Comparison of ENCODE assay signal across 8 cellular contexts in genomic region chr13:94601446-94602431, GRCh38. TPM values are rescaled to one million over a fixed set of nuclear protein-coding genes. Genes with fewer than 3 reads are reported as not detected.
DNase-seq lines count a peak whose midpoint lies in the region; FAIRE-seq and TF ChIP-seq lines count a peak whose summit lies in the region.

TSS of gene GPR180 (plus strand) at chr13:94601857. CDS start at chr13:94601928, 71 bp downstream.

- peaks cover 5 to 11% (median 8%) of the 10 kb centered on the region in 4 experiments for H3K27me3 ChIP-seq in H1 (replicated peaks in 1 of 4; ENCODE audit: control insufficient read depth in 3 of 4, extremely low read depth in 1 of 4, insufficient read depth in 3 of 4, low read length in 3 of 4)

- H2AK5ac ChIP-seq in H1 (ENCODE audit: low read depth, low read length) = no peak within 1 kb of the TSS

- TF ChIP-seq RAD21 in H1 (IDR thresholded peaks at IDR 0.05 in 1 of 2, conservative IDR thresholded peaks at IDR 0.05 in 1 of 2; ENCODE audit: low read depth in 2 of 2, low read length in 2 of 2) = no peak

- TF ChIP-seq EP300 in H1 (IDR thresholded peaks at IDR 0.05; ENCODE audit: borderline replicate concordance in 1 of 2, low read depth in 2 of 2, low read length in 2 of 2) = no peak

- no peak within 1 kb of the TSS for H2BK120ac ChIP-seq in H1 (replicated peaks; ENCODE audit: low read depth, low read length)

- no peak within 1 kb of the TSS for H3K14ac ChIP-seq in H1 (ENCODE audit: insufficient read length)

- H2BK12ac ChIP-seq in H1 (ENCODE audit: low read depth, low read length) = peak within 1 kb of the TSS; percentile 50; the same call in 1 of the 2 replicates

- peaks cover 4 to 8% of the 10 kb centered on the region in 2 experiments for H3K9me3 ChIP-seq in H1 (ENCODE audit: insufficient read depth in 2 of 2, low read depth in 1 of 2, low read length in 1 of 2)

- H4K5ac ChIP-seq in H1 (ENCODE audit: insufficient read length, low read depth, low read length) = peak within 1 kb of the TSS; percentile 84

- peaks cover 0 to 1% (median 0%) of the 10 kb centered on the region in 4 experiments; a peak in 2 of 7 replicates for H3K4me1 ChIP-seq in H1 (replicated peaks in 1 of 4; ENCODE audit: control insufficient read depth in 3 of 4, insufficient read depth in 4 of 4, low read length in 3 of 4)

- peak within 1 kb of the TSS; percentile 94 for H3K4ac ChIP-seq in H1 (replicated peaks; ENCODE audit: insufficient read length, low read depth, low read length)

- peak; percentile 99 for DNase-seq in COLO829 (ENCODE audit: low spot score)
- peak; percentile 96 for DNase-seq in GM20000 (ENCODE audit: low spot score)
- peak; percentile 84 for DNase-seq in HS-5 (ENCODE audit: low read depth)
- DNase-seq in NOMO-1 (lab: John Stamatoyannopoulos, UW; ENCODE audit: unreplicated experiment in 2 of 2) = peak; percentile 98 to 99
- peak; percentile 51 to 82 (median 68) for DNase-seq in activated CD8-positive, alpha-beta memory T cell treated with anti-CD3 and anti-CD28 coated beads for 48 hours (ENCODE audit: low read depth in 2 of 3, low spot score in 2 of 3)
- peak; percentile 87 to 99 for DNase-seq in H1 (ENCODE audit: low read depth in 1 of 2, low spot score in 2 of 2)
- DNase-seq in medulla oblongata (ENCODE audit: extremely low spot score) = peak; percentile 99
- DNase-seq in stimulated activated CD4-positive, alpha-beta T cell treated with anti-CD3 and anti-CD28 coated beads, TNF-alpha, amount 100 ng/mL, for 48 hours (ENCODE audit: low read depth in 3 of 3) = peak; percentile 80 to 90 (median 88)

- peak within 1 kb of the TSS; percentile 68; the same call in 1 of the 2 replicates for H2AFZ ChIP-seq in H1 (ENCODE audit: low read length)

- peak within 1 kb of the TSS; percentile 69 to 96 for H3K4me2 ChIP-seq in H1 (ENCODE audit: insufficient read depth in 1 of 2, low read depth in 2 of 2, low read length in 2 of 2)

- H3K18ac ChIP-seq in H1 (ENCODE audit: extremely low read depth, low read length) = peak within 1 kb of the TSS; percentile 99

- peak within 1 kb of the TSS; percentile 82 to 88 (median 84) for H3K9ac ChIP-seq in H1 (replicated peaks in 1 of 4; ENCODE audit: extremely low read depth in 1 of 4, low read depth in 3 of 4, low read length in 3 of 4)

- CTCF ChIA-PET in H1 (lab: Charles Lee; ENCODE audit: partially characterized antibody) = interaction anchor here (1.7 to 5.2 kb wide), 2 partner anchors 16 to 18 kb away, joined by 4 to 30 read pairs; no protein-coding TSS in a partner anchor

- WGBS in H1 (ENCODE audit: extremely low coverage in 1 of 2, insufficient coverage in 1 of 2, insufficient read length in 1 of 2, insufficient replicate concordance in 2 of 2, low coverage in 1 of 2, low lambda C conversion rate in 2 of 2, missing lambda C conversion rate in 1 of 2), 2 experiments = 4% methylated on average over 47 of the region's 71 CpGs; no CpG with 5 or more reads in 1 of the 2 experiments

- H3K79me2 ChIP-seq in H1 (ENCODE audit: control insufficient read depth in 1 of 2, insufficient read depth in 2 of 2, low read length in 2 of 2) = peaks cover 0 to 19% of the 10 kb centered on the region in 2 experiments; a peak in 2 of 4 replicates

- H2BK15ac ChIP-seq in H1 (ENCODE audit: low read length) = 0 out of 2 replicates have a peak within 1 kb of the TSS, but pooled peaks have one; percentile 63

- FAIRE-seq in H1 (lab: Jason Lieb, UNC) = peak; percentile 94

- peak within 1 kb of the TSS; percentile 82 for H3K56ac ChIP-seq in H1 (replicated peaks; ENCODE audit: insufficient read length, low read depth, low read length)

- H3K23me2 ChIP-seq in H1 (ENCODE audit: low read depth, low read length) = peaks cover 5% of the 10 kb centered on the region; the same call in 1 of the 2 replicates

- peak within 1 kb of the TSS; percentile 97; the same call in 1 of the 2 replicates for H4K8ac ChIP-seq in H1 (ENCODE audit: extremely low read depth, insufficient read depth, low read length)

- peak within 1 kb of the TSS; percentile 81 to 87 (median 84) for H3K4me3 ChIP-seq in H1 (ENCODE audit: extremely low read depth in 1 of 4, insufficient read depth in 2 of 4, low read depth in 3 of 4, low read length in 4 of 4)

- H3K36me3 ChIP-seq in H1 (ENCODE audit: control insufficient read depth in 2 of 4, insufficient read depth in 4 of 4, low read length in 3 of 4) = peaks cover 2 to 8% (median 3%) of the 10 kb centered on the region in 4 experiments; a peak in 5 of 8 replicates

- H2BK20ac ChIP-seq in H1 (ENCODE audit: low read length) = no peak within 1 kb of the TSS

- peak within 1 kb of the TSS; percentile 68 for H3K27ac ChIP-seq in H1 (ENCODE audit: low read depth, low read length)

- peak within 1 kb of the TSS; percentile 91 for H2BK5ac ChIP-seq in H1 (ENCODE audit: low read depth, low read length)

- peak within 1 kb of the TSS; percentile 89 for H4K91ac ChIP-seq in H1 (replicated peaks; ENCODE audit: insufficient read length, low read length)

- TF ChIP-seq POLR2A in H1 (IDR thresholded peaks at IDR 0.05; ENCODE audit: control extremely low read depth in 1 of 2, low read depth in 2 of 2, low read length in 2 of 2) = peak; percentile 92 to 93

- TF ChIP-seq CTCF in GM20000 (IDR thresholded peaks at IDR 0.05; ENCODE audit: extremely low read depth, missing control alignments) (no peak), H1 (IDR thresholded peaks at IDR 0.05; ENCODE audit: control extremely low read depth in 1 of 3, insufficient read depth in 1 of 3, low read depth in 1 of 3, low read length in 3 of 3) (no peak)

- no peaks in the 10 kb centered on the region for H4K20me1 ChIP-seq in H1 (replicated peaks in 1 of 2; ENCODE audit: control insufficient read depth in 1 of 2, insufficient read depth in 2 of 2, low read length in 2 of 2)

- H3K23ac ChIP-seq in H1 (ENCODE audit: insufficient read length) = no peak within 1 kb of the TSS

- POLR2A ChIA-PET in H1 (lab: Charles Lee; ENCODE audit: partially characterized antibody) = interaction anchor here (0.7 to 1.8 kb wide), 7 partner anchors 15 to 52 kb away, joined by 3 to 9 read pairs (median 4); no protein-coding TSS in a partner anchor

- H3K79me1 ChIP-seq in H1 (ENCODE audit: low read depth, low read length) = peaks cover 2% of the 10 kb centered on the region; the same call in 1 of the 2 replicates

TF ChIP-seq in H1, 55 proteins besides CTCF, POLR2A, EP300 and RAD21 (continues in another document):
- TF ChIP-seq RFX5 (IDR thresholded peaks at IDR 0.05; ENCODE audit: borderline replicate concordance, low read depth, low read length) = no peak
- TF ChIP-seq RBBP5 (IDR thresholded peaks at IDR 0.05; ENCODE audit: borderline replicate concordance, low read depth, low read length) = peak; percentile 96; the same call in 1 of the 2 replicates
- TF ChIP-seq POLR2AphosphoS5 (IDR thresholded peaks at IDR 0.05; ENCODE audit: low read depth, low read length) = peak; percentile 49; the same call in 1 of the 2 replicates
- TF ChIP-seq SIN3A (conservative IDR thresholded peaks at IDR 0.05 in 1 of 2, IDR thresholded peaks at IDR 0.05 in 1 of 2; ENCODE audit: low read depth in 1 of 2, low read length in 2 of 2) = no peak; a peak in 1 of 4 replicates
- TF ChIP-seq SP1 (IDR thresholded peaks at IDR 0.05; ENCODE audit: low read depth, low read length) = peak; percentile 85; the same call in 1 of the 2 replicates
- no peak for TF ChIP-seq EZH2 (IDR thresholded peaks at IDR 0.05; ENCODE audit: low read depth, low read length, severe bottlenecking)
- no peak for TF ChIP-seq GABPA (IDR thresholded peaks at IDR 0.05; ENCODE audit: borderline replicate concordance, insufficient read depth, low read length)
- TF ChIP-seq ATF2 (IDR thresholded peaks at IDR 0.05; ENCODE audit: low read length) = no peak
- TF ChIP-seq MAFK (IDR thresholded peaks at IDR 0.05; ENCODE audit: low read depth, low read length) = no peak
- TF ChIP-seq EGR1 (IDR thresholded peaks at IDR 0.05; ENCODE audit: borderline replicate concordance, low read depth, low read length) = no peak
- TF ChIP-seq FOSL1 (IDR thresholded peaks at IDR 0.05; ENCODE audit: insufficient read depth, low read depth, low read length) = no peak
- peak; percentile 76 for TF ChIP-seq NRF1 (IDR thresholded peaks at IDR 0.05; ENCODE audit: low read depth, low read length)
- no peak for TF ChIP-seq TCF12 (IDR thresholded peaks at IDR 0.05; ENCODE audit: low read depth, low read length)
- TF ChIP-seq SP2 (IDR thresholded peaks at IDR 0.05; ENCODE audit: low read length) = peak; percentile 22; the same call in 1 of the 2 replicates
- TF ChIP-seq KDM4A (IDR thresholded peaks at IDR 0.05; ENCODE audit: low read depth, low read length, severe bottlenecking) = peak; percentile 99
- TF ChIP-seq CHD2 (IDR thresholded peaks at IDR 0.05; ENCODE audit: low read length) = peak; percentile 20; the same call in 1 of the 2 replicates
- no peak for TF ChIP-seq HDAC6 (IDR thresholded peaks at IDR 0.05; ENCODE audit: low read depth, low read length)
- TF ChIP-seq TEAD4 (IDR thresholded peaks at IDR 0.05; ENCODE audit: low read depth, low read length) = 0 out of 2 replicates have a peak, but pooled peaks have one; percentile 5
- no peak for TF ChIP-seq CBX8 (IDR thresholded peaks at IDR 0.05; ENCODE audit: borderline replicate concordance, low read depth, low read length)
- no peak for TF ChIP-seq ZNF274 (IDR thresholded peaks at IDR 0.05; ENCODE audit: borderline replicate concordance, extremely low read depth, low read length)

RNA-seq across cellular contexts. Expression of gene GPR180, which starts in this region (rescaled TPM):
- 4.7 and 4.8 TPM in 2 replicates for total RNA-seq in H1 (2021; fragmentation: NEBNext Ultra II Directional; extraction: Animal tissue kit (Norgen Biotek cat#: 25700))
- 1.1 and 1.8 TPM in 2 replicates for polyA plus RNA-seq in H1 (2011; rRNA removed)
- 1.8 TPM for polyA plus RNA-seq in H1 (2011; cell fraction: cytosol; rRNA removed)
- polyA plus RNA-seq in H1 (2011; cell fraction: nucleus; rRNA removed) = 1.4 TPM
- polyA plus RNA-seq in H1 (2012, experiment 1 of 2) = 1.5 to 2.6 TPM (median 1.8 TPM) in 4 replicates
- polyA plus RNA-seq in H1 (2012, experiment 2 of 2) = 0.18 TPM
- 3.8 TPM for polyA plus RNA-seq in H1 (2013, experiment 1 of 2)
- polyA plus RNA-seq in H1 (2013, experiment 2 of 2) = 4.3 TPM
- polyA minus RNA-seq in H1 (2011; rRNA and poly(A)+ RNA removed) = 5.2 and 7.7 TPM in 2 replicates
- polyA minus RNA-seq in H1 (2011; cell fraction: cytosol; rRNA and poly(A)+ RNA removed) = 2.7 TPM
- polyA minus RNA-seq in H1 (2011; cell fraction: nucleus; rRNA and poly(A)+ RNA removed) = 9.6 TPM

Comparison
In these comparisons a context has a peak if more than half of its experiments do, and no peak if none do; other contexts are left out.
1. Peak in every context shown above with its lines: DNase-seq, H3K4me3 ChIP-seq and H3K27ac ChIP-seq.